ENCODE assay signal across 8 cellular contexts in genomic region chr1:156054500-156055342, GRCh38. TPM values are rescaled to one million over a fixed set of nuclear protein-coding genes. Genes with fewer than 3 reads are reported as not detected.
DNase-seq lines count a peak whose midpoint lies in the region; ATAC-seq, FAIRE-seq and TF ChIP-seq lines count a peak whose summit lies in the region.

Gene LAMTOR2 (plus strand): TSS chr1:156054782. CDS start chr1:156054890, 108 bp downstream.

- TF ChIP-seq EP300 in H1 (IDR thresholded peaks at IDR 0.05; ENCODE audit: borderline replicate concordance in 1 of 2, low read depth in 2 of 2, low read length in 2 of 2), result no peak

- H3K14ac ChIP-seq in H1 (ENCODE audit: insufficient read length) (no peak within 1 kb of the TSS), mesenchymal stem cell (ENCODE audit: low read length in 2 of 2) (peak within 1 kb of the TSS in 1 of 2 experiments; percentile 45)

- H3K79me1 ChIP-seq in H1 (ENCODE audit: low read depth, low read length) (peaks cover 3% of the 10 kb centered on the region), mesenchymal stem cell (replicated peaks; ENCODE audit: low read length, poor library complexity, severe bottlenecking) (peaks cover 32% of the 10 kb centered on the region)

- H3K23ac ChIP-seq in H1 (ENCODE audit: insufficient read length) (no peak within 1 kb of the TSS), mesenchymal stem cell (ENCODE audit: low read length in 2 of 2) (peak within 1 kb of the TSS in 1 of 2 experiments; percentile 83)

- H2AFZ ChIP-seq in H1 (ENCODE audit: low read length), result peak within 1 kb of the TSS; percentile 89
- peak within 1 kb of the TSS; percentile 84 for H2AFZ ChIP-seq in mesenchymal stem cell (ENCODE audit: low read depth, low read length)

- POLR2A ChIA-PET in H1 (lab: Charles Lee; ENCODE audit: partially characterized antibody), result interaction anchor here (0.7 to 6.9 kb wide), 11 partner anchors 9 to 87 kb away, joined by 3 to 88 read pairs (median 7); partner anchors contain the start of genes ARHGEF2 and RAB25

- H3K9ac ChIP-seq in H1 (replicated peaks in 1 of 4; ENCODE audit: extremely low read depth in 1 of 4, low read depth in 3 of 4, low read length in 3 of 4), result peak within 1 kb of the TSS; percentile 74 to 90 (median 80)
- H3K9ac ChIP-seq in mesenchymal stem cell (ENCODE audit: low read length), result peak within 1 kb of the TSS; percentile 93

- ATAC-seq in GM21360 (IDR thresholded peaks at IDR 0.05; ENCODE audit: unreplicated experiment), result peak; percentile 72

- H2BK15ac ChIP-seq in H1 (ENCODE audit: low read length), result peak within 1 kb of the TSS; percentile 88; the same call in 1 of the 2 replicates
- peak within 1 kb of the TSS; percentile 95 for H2BK15ac ChIP-seq in mesenchymal stem cell (ENCODE audit: low read depth, poor library complexity, severe bottlenecking)

- H3K36me3 ChIP-seq in H1 (ENCODE audit: control insufficient read depth in 2 of 4, insufficient read depth in 4 of 4, low read length in 3 of 4) (peaks cover 6 to 11% (median 9%) of the 10 kb centered on the region in 4 experiments; a peak in 4 of 8 replicates), mesenchymal stem cell (ENCODE audit: control insufficient read depth in 1 of 2, insufficient read depth in 2 of 2, low read depth in 1 of 2, low read length in 2 of 2) (peaks cover 30 to 31% of the 10 kb centered on the region in 2 experiments)

- H4K8ac ChIP-seq in H1 (ENCODE audit: extremely low read depth, insufficient read depth, low read length) (peak within 1 kb of the TSS; percentile 88), mesenchymal stem cell (ENCODE audit: low read length) (peak within 1 kb of the TSS; percentile 88)

- H2BK120ac ChIP-seq in H1 (replicated peaks; ENCODE audit: low read depth, low read length), result peak within 1 kb of the TSS; percentile 92
- peak within 1 kb of the TSS; percentile 95 for H2BK120ac ChIP-seq in mesenchymal stem cell (ENCODE audit: low read depth, low read length)

- peak; percentile 7 for FAIRE-seq in H1 (lab: Jason Lieb, UNC)

- H4K91ac ChIP-seq in H1 (replicated peaks; ENCODE audit: insufficient read length, low read length) (peak within 1 kb of the TSS; percentile 94), mesenchymal stem cell (ENCODE audit: low read length) (peak within 1 kb of the TSS; percentile 57)

- H3K79me2 ChIP-seq in H1 (ENCODE audit: control insufficient read depth in 1 of 2, insufficient read depth in 2 of 2, low read length in 2 of 2), result peaks cover 0 to 28% of the 10 kb centered on the region in 2 experiments; a peak in 3 of 4 replicates

- H3K27me3 ChIP-seq in H1 (replicated peaks in 1 of 4; ENCODE audit: control insufficient read depth in 3 of 4, extremely low read depth in 1 of 4, insufficient read depth in 3 of 4, low read length in 3 of 4) (no peaks in the 10 kb centered on the region), mesenchymal stem cell (ENCODE audit: control insufficient read depth in 1 of 2, insufficient read depth in 1 of 2, low read length in 2 of 2) (no peaks in the 10 kb centered on the region)

- H2BK5ac ChIP-seq in H1 (ENCODE audit: low read depth, low read length) (peak within 1 kb of the TSS; percentile 93), mesenchymal stem cell (ENCODE audit: low read depth, low read length, poor library complexity, severe bottlenecking) (peak within 1 kb of the TSS; percentile 92)

- H3K4me3 ChIP-seq in H1 (ENCODE audit: extremely low read depth in 1 of 4, insufficient read depth in 2 of 4, low read depth in 3 of 4, low read length in 4 of 4) (peak within 1 kb of the TSS; percentile 93 to 99 (median 96)), mesenchymal stem cell (ENCODE audit: insufficient read depth in 1 of 2, low read depth in 1 of 2, low read length in 2 of 2) (peak within 1 kb of the TSS; percentile 81 to 96)

- H3K18ac ChIP-seq in H1 (ENCODE audit: extremely low read depth, low read length) (peak within 1 kb of the TSS; percentile 100), mesenchymal stem cell (ENCODE audit: low read depth in 1 of 2, low read length in 2 of 2) (peak within 1 kb of the TSS; percentile 86 to 91)

- DNase-seq in CMK (ENCODE audit: low read depth) (peak; percentile 92), HT1080 (ENCODE audit: low read depth) (peak; percentile 97), NOMO-1 treated with DMSO at 0.1 percent for 48 hours (lab: John Stamatoyannopoulos, UW; ENCODE audit: unreplicated experiment) (peak; percentile 97), H1 (ENCODE audit: low read depth in 1 of 2, low spot score in 2 of 2) (peak; percentile 91 to 99), mesenchymal stem cell (peak; percentile 98)
- peak; percentile 91 to 97 for DNase-seq in activated CD8-positive, alpha-beta memory T cell treated with anti-CD3 and anti-CD28 coated beads for 4 hours (ENCODE audit: low read depth in 2 of 2)
- DNase-seq in stimulated activated CD8-positive, alpha-beta memory T cell treated with anti-CD3 and anti-CD28 coated beads, Interleukin-12 subunit alpha, Interleukin-12 subunit beta, amount 100 ng/mL, for 4 hours (ENCODE audit: low read depth), result peak; percentile 94

- H4K5ac ChIP-seq in H1 (ENCODE audit: insufficient read length, low read depth, low read length), result peak within 1 kb of the TSS; percentile 95

- 1% methylated on average over 45 of the region's 57 CpGs; no CpG with 5 or more reads in 1 of the 2 experiments for WGBS in H1 (ENCODE audit: extremely low coverage in 1 of 2, insufficient coverage in 1 of 2, insufficient read length in 1 of 2, insufficient replicate concordance in 2 of 2, low coverage in 1 of 2, low lambda C conversion rate in 2 of 2, missing lambda C conversion rate in 1 of 2), 2 experiments
- under 1% methylated on average over 57 of the region's 57 CpGs for WGBS in mesenchymal stem cell

- H3K9me3 ChIP-seq in H1 (ENCODE audit: insufficient read depth in 2 of 2, low read depth in 1 of 2, low read length in 1 of 2), result no peaks in the 10 kb centered on the region
- no peaks in the 10 kb centered on the region for H3K9me3 ChIP-seq in mesenchymal stem cell (ENCODE audit: control insufficient read depth, low read length)

- H2BK12ac ChIP-seq in H1 (ENCODE audit: low read depth, low read length), result peak within 1 kb of the TSS; percentile 81
- no peak within 1 kb of the TSS for H2BK12ac ChIP-seq in mesenchymal stem cell (ENCODE audit: low read length in 2 of 2)

- TF ChIP-seq RAD21 in H1 (IDR thresholded peaks at IDR 0.05 in 1 of 2, conservative IDR thresholded peaks at IDR 0.05 in 1 of 2; ENCODE audit: low read depth in 2 of 2, low read length in 2 of 2), result no peak

- H3K4me2 ChIP-seq in H1 (ENCODE audit: insufficient read depth in 1 of 2, low read depth in 2 of 2, low read length in 2 of 2) (peak within 1 kb of the TSS; percentile 81 to 95), mesenchymal stem cell (ENCODE audit: low read length, poor library complexity, severe bottlenecking) (peak within 1 kb of the TSS; percentile 96)

- H2BK20ac ChIP-seq in H1 (ENCODE audit: low read length), result 0 out of 2 replicates have a peak within 1 kb of the TSS, but pooled peaks have one; percentile 72

- peak within 1 kb of the TSS; percentile 92 for H3K4ac ChIP-seq in H1 (replicated peaks; ENCODE audit: insufficient read length, low read depth, low read length)
- H3K4ac ChIP-seq in mesenchymal stem cell (ENCODE audit: low read depth in 1 of 2, low read length in 2 of 2), result peak within 1 kb of the TSS; percentile 58 to 80

- CTCF ChIA-PET in H1 (lab: Charles Lee; ENCODE audit: partially characterized antibody), result interaction anchor here (1.2 to 12.9 kb wide), 6 partner anchors 12 to 87 kb away, joined by 3 to 139 read pairs (median 6); partner anchors contain the start of gene SSR2

- no peak for TF ChIP-seq CTCF in H1 (IDR thresholded peaks at IDR 0.05; ENCODE audit: control extremely low read depth in 1 of 3, insufficient read depth in 1 of 3, low read depth in 1 of 3, low read length in 3 of 3)

- peak; percentile 57 to 73 for TF ChIP-seq POLR2A in H1 (IDR thresholded peaks at IDR 0.05; ENCODE audit: control extremely low read depth in 1 of 2, low read depth in 2 of 2, low read length in 2 of 2)

- H2AK5ac ChIP-seq in H1 (ENCODE audit: low read depth, low read length) (0 out of 2 replicates have a peak within 1 kb of the TSS, but pooled peaks have one; percentile 19), mesenchymal stem cell (ENCODE audit: low read length, severe bottlenecking) (no peak within 1 kb of the TSS)

- H4K20me1 ChIP-seq in H1 (replicated peaks in 1 of 2; ENCODE audit: control insufficient read depth in 1 of 2, insufficient read depth in 2 of 2, low read length in 2 of 2), result peaks cover 2% of the 10 kb centered on the region in 2 experiments

- H3K27ac ChIP-seq in H1 (ENCODE audit: low read depth, low read length) (peak within 1 kb of the TSS; percentile 89), mesenchymal stem cell (ENCODE audit: low read length, poor library complexity, severe bottlenecking) (peak within 1 kb of the TSS; percentile 87)

- peaks cover 14% of the 10 kb centered on the region for H3K23me2 ChIP-seq in H1 (ENCODE audit: low read depth, low read length)

- H3K4me1 ChIP-seq in H1 (replicated peaks in 1 of 4; ENCODE audit: control insufficient read depth in 3 of 4, insufficient read depth in 4 of 4, low read length in 3 of 4) (peaks cover 0 to 6% (median 0%) of the 10 kb centered on the region in 4 experiments; a peak in 2 of 7 replicates), mesenchymal stem cell (ENCODE audit: control insufficient read depth, insufficient read depth, low read depth, low read length) (peaks cover 12% of the 10 kb centered on the region)

- H3K56ac ChIP-seq in H1 (replicated peaks; ENCODE audit: insufficient read length, low read depth, low read length), result peak within 1 kb of the TSS; percentile 92

TF ChIP-seq in H1, 55 proteins besides CTCF, POLR2A, EP300 and RAD21 (continues in another document):
- TF ChIP-seq SP1 (IDR thresholded peaks at IDR 0.05; ENCODE audit: low read depth, low read length), result peak; percentile 85

RNA-seq across cellular contexts. Expression of gene LAMTOR2, which starts in this region (rescaled TPM):
- 67.1 and 78.0 TPM in 2 replicates for total RNA-seq in HT1080 (2014; rRNA removed; shearing (Covaris generic))
- 69.8 and 87.2 TPM in 2 replicates for polyA plus RNA-seq in HT1080 (2015; cell fraction: cytosol; rRNA removed)
- polyA plus RNA-seq in HT1080 (2015; cell fraction: nucleus; rRNA removed), result 19.7 and 26.7 TPM in 2 replicates
- 50.5 and 54.7 TPM in 2 replicates for total RNA-seq in H1 (2021; fragmentation: NEBNext Ultra II Directional; extraction: Animal tissue kit (Norgen Biotek cat#: 25700))
- polyA plus RNA-seq in H1 (2011; rRNA removed), result 122 and 131 TPM in 2 replicates
- 109 TPM for polyA plus RNA-seq in H1 (2011; cell fraction: cytosol; rRNA removed)
- polyA plus RNA-seq in H1 (2011; cell fraction: nucleus; rRNA removed), result 74.9 TPM
- 77.2 to 105 TPM (median 92.7 TPM) in 4 replicates for polyA plus RNA-seq in H1 (2012, experiment 1 of 2)
- 70.5 TPM for polyA plus RNA-seq in H1 (2012, experiment 2 of 2)
- 63.5 TPM for polyA plus RNA-seq in H1 (2013, experiment 1 of 2)
- polyA plus RNA-seq in H1 (2013, experiment 2 of 2), result 69.2 TPM
- 18.2 and 23.3 TPM in 2 replicates for polyA minus RNA-seq in H1 (2011; rRNA and poly(A)+ RNA removed)
- 14.1 TPM for polyA minus RNA-seq in H1 (2011; cell fraction: cytosol; rRNA and poly(A)+ RNA removed)
- polyA minus RNA-seq in H1 (2011; cell fraction: nucleus; rRNA and poly(A)+ RNA removed), result 22.4 TPM
- polyA plus RNA-seq in mesenchymal stem cell (2013, experiment 1 of 2), result 87.6 TPM
- 91.2 TPM for polyA plus RNA-seq in mesenchymal stem cell (2013, experiment 2 of 2)

Comparison
In these comparisons a context has a peak if more than half of its experiments do, and no peak if none do; other contexts are left out.
1. Peak in every context shown above with its lines: DNase-seq, ATAC-seq, H3K4me3 ChIP-seq and H3K27ac ChIP-seq.